ENCODE assay signal across 13 cellular contexts in genomic region chr4:110959041-110959643, GRCh38.
A peak's percentile ranks its signal among the peaks of the same experiment; 100 is the strongest.
DNase-seq lines count a peak whose midpoint lies in the region; ATAC-seq and TF ChIP-seq lines count a peak whose summit lies in the region.
"Had no signal": no experiment of that assay in that cellular context is flagged by ENCODE, and none has a peak within 500 bp of the region (broad histone marks: within the 10 kb centered on the region; RNA-seq: fewer than 3 reads in every experiment).

No MANE protein-coding gene starts in this region.

- intact Hi-C loops in left colon (cut with DNase I, micrococcal nuclease), result no loop called here

- peak; percentile 23 for TF ChIP-seq CTCF in HFF-Myc (IDR thresholded peaks at IDR 0.05; ENCODE audit: low read depth, low read length, missing control alignments)

- peak; percentile 53 for ATAC-seq in left colon
- ATAC-seq in HG02840 (IDR thresholded peaks at IDR 0.05; ENCODE audit: low FRiP score, unreplicated experiment), result no peak
- ATAC-seq: GM23338 had no signal

- DNase-seq in COLO829 (ENCODE audit: low spot score) (peak; percentile 33), HFF-Myc (ENCODE audit: extremely low read depth, low read depth) (peak; percentile 6), SW480 (ENCODE audit: low spot score) (peak; percentile 11), left colon (no peak), GDM1 (lab: John Stamatoyannopoulos, UW) (no peak), ecto neural progenitor cell (ENCODE audit: low spot score) (no peak), DMS79 treated with DMSO at 0.1 percent for 48 hours (lab: John Stamatoyannopoulos, UW) (no peak)
- DNase-seq: activated naive CD4-positive, alpha-beta T cell treated with anti-CD3 and anti-CD28 coated beads, Interleukin-2, amount 10 ng/mL, durations not matched to agents 7 days and 5 days; KG1; T-helper 2 cell; testis had no signal

- H3K4me3 ChIP-seq in HFF-Myc (replicated peaks; ENCODE audit: low read depth, low read length), result no peak overlapping the region
- H3K4me3 ChIP-seq: GM23338, testis had no signal

Comparison
In these comparisons a context has a peak if more than half of its experiments do, and no peak if none do; other contexts are left out.
1. DNase-seq: peak in COLO829 (single experiment), HFF-Myc (single experiment) and SW480 (single experiment); none in left colon (0 of 2), GDM1 (single experiment), ecto neural progenitor cell (single experiment) and DMS79 treated with DMSO at 0.1 percent for 48 hours (single experiment).